19 cellular contexts compared by ENCODE assay signal in genomic region chr10:127940866-127941640, GRCh38. TPM values are rescaled to one million over a fixed set of nuclear protein-coding genes. Genes with fewer than 3 reads are reported as not detected.
A peak's percentile ranks its signal among the peaks of the same experiment; 100 is the strongest.
DNase-seq lines count a peak whose midpoint lies in the region; ATAC-seq and TF ChIP-seq lines count a peak whose summit lies in the region.
"Had no signal": no experiment of that assay in that cellular context is flagged by ENCODE, and none has a peak within 500 bp of the region (broad histone marks: within the 10 kb centered on the region; RNA-seq: fewer than 3 reads in every experiment).

No MANE protein-coding gene starts in this region.

- H3K27ac ChIP-seq in HCT116 (ENCODE audit: low read depth, low read length): no peak overlapping the region
- H3K27ac ChIP-seq in coronary artery: no peak overlapping the region
- no peak overlapping the region for H3K27ac ChIP-seq in mesenchymal stem cell (ENCODE audit: low read length, poor library complexity, severe bottlenecking)
- H3K27ac ChIP-seq in upper lobe of right lung: no peak overlapping the region
- H3K27ac ChIP-seq in CD8-positive, alpha-beta T cell (ENCODE audit: low read depth, low read length): no peak overlapping the region
- H3K27ac ChIP-seq: A549, C4-2B, GM23248 had no signal

- H3K36me3 Mint-ChIP-seq in mesothelial cell of epicardium: no peaks in the 10 kb centered on the region
- H3K36me3 Mint-ChIP-seq in CD8-positive, alpha-beta T cell: no peaks in the 10 kb centered on the region
- no peaks in the 10 kb centered on the region for H3K36me3 Mint-ChIP-seq in activated CD4-positive, alpha-beta memory T cell treated with anti-CD3 and anti-CD28 coated beads for 36 hours
- H3K36me3 Mint-ChIP-seq: CD4-positive, alpha-beta memory T cell had no signal

- H2AFZ ChIP-seq in HCT116 (ENCODE audit: low read depth, low read length, poor library complexity, severe bottlenecking) (no peak overlapping the region), mesenchymal stem cell (ENCODE audit: low read depth, low read length) (no peak overlapping the region)
- H2AFZ ChIP-seq: GM23248 had no signal

- no peak for DNase-seq in HCT116 (ENCODE audit: low read depth, low spot score)
- DNase-seq in coronary artery (ENCODE audit: low spot score): peak; percentile 62
- DNase-seq in mesenchymal stem cell: no peak
- no peak for DNase-seq in upper lobe of right lung
- DNase-seq in mesothelial cell of epicardium (ENCODE audit: low spot score in 2 of 2, unreplicated experiment in 2 of 2): no peak
- DNase-seq in CD8-positive, alpha-beta T cell: no peak
- no peak for DNase-seq in activated CD4-positive, alpha-beta memory T cell treated with anti-CD3 and anti-CD28 coated beads for 36 hours
- DNase-seq: AML-193; Calu3; CD4-positive, alpha-beta memory T cell; DMS79 treated with DMSO at 0.1 percent for 48 hours; GF-D8; GM23248; H7; IMR-90 had no signal

- RAD21 ChIA-PET in HCT116 (lab: Charles Lee; ENCODE audit: low non-redundant PET in 1 of 2, low total read pairs in 2 of 2, uncharacterized antibody in 2 of 2, unreplicated experiment in 2 of 2): no interaction called here

- H4K20me1 ChIP-seq in HCT116 (ENCODE audit: insufficient read depth): no peaks in the 10 kb centered on the region

- H3K4me3 ChIP-seq in HCT116 (replicated peaks in 1 of 2; ENCODE audit: low read depth in 1 of 2, low read length in 2 of 2) (no peak overlapping the region), coronary artery (no peak overlapping the region), mesenchymal stem cell (ENCODE audit: insufficient read depth in 1 of 2, low read depth in 1 of 2, low read length in 2 of 2) (no peak overlapping the region), upper lobe of right lung (no peak overlapping the region)
- H3K4me3 ChIP-seq in CD8-positive, alpha-beta T cell (ENCODE audit: low read depth, low read length): no peak overlapping the region
- H3K4me3 ChIP-seq: A549, GM23248, K562 had no signal

- H4K8ac ChIP-seq in mesenchymal stem cell (ENCODE audit: low read length): peak overlapping the region; percentile 46

- H2BK5ac ChIP-seq in mesenchymal stem cell (ENCODE audit: low read depth, low read length, poor library complexity, severe bottlenecking): no peak overlapping the region

- POLR2A ChIA-PET in HCT116 (lab: Charles Lee): no interaction called here
- POLR2A ChIA-PET in CD8-positive, alpha-beta T cell (lab: Charles Lee): no interaction called here
- POLR2A ChIA-PET in activated CD4-positive, alpha-beta memory T cell treated with anti-CD3 and anti-CD28 coated beads for 36 hours (lab: Charles Lee): no interaction called here

- no peaks in the 10 kb centered on the region for H3K79me1 ChIP-seq in mesenchymal stem cell (replicated peaks; ENCODE audit: low read length, poor library complexity, severe bottlenecking)

- no peak overlapping the region for H3K23ac ChIP-seq in mesenchymal stem cell (ENCODE audit: low read length in 2 of 2)

- no peak overlapping the region for H2BK120ac ChIP-seq in mesenchymal stem cell (ENCODE audit: low read depth, low read length)

- CTCF ChIA-PET in HCT116 (lab: Charles Lee): no interaction called here
- CTCF ChIA-PET in CD8-positive, alpha-beta T cell (lab: Charles Lee): no interaction called here
- CTCF ChIA-PET in activated CD4-positive, alpha-beta memory T cell treated with anti-CD3 and anti-CD28 coated beads for 36 hours (lab: Charles Lee): interaction anchor here (1.4 kb wide), 1 partner anchor 35 kb away, joined by 3 read pairs; the partner anchor contains the start of gene PTPRE

- ATAC-seq in HCT116 (peak; percentile 46; the same call in 1 of the 2 replicates), upper lobe of right lung (peak; percentile 21)
- no peak for ATAC-seq in CD8-positive, alpha-beta T cell
- ATAC-seq: A549, K562 had no signal

- peaks cover 32% of the 10 kb centered on the region for H3K4me1 Mint-ChIP-seq in mesothelial cell of epicardium
- peaks cover 17% of the 10 kb centered on the region for H3K4me1 Mint-ChIP-seq in CD8-positive, alpha-beta T cell (ENCODE audit: low read depth)
- H3K4me1 Mint-ChIP-seq in activated CD4-positive, alpha-beta memory T cell treated with anti-CD3 and anti-CD28 coated beads for 36 hours (ENCODE audit: low read depth): peaks cover 14% of the 10 kb centered on the region

- H3K4me2 ChIP-seq in HCT116 (ENCODE audit: low read length) (no peak overlapping the region), mesenchymal stem cell (ENCODE audit: low read length, poor library complexity, severe bottlenecking) (no peak overlapping the region)
- H3K4me2 ChIP-seq: A549 had no signal

- H3K9me2 ChIP-seq in HCT116 (ENCODE audit: insufficient read depth): no peaks in the 10 kb centered on the region

- intact Hi-C loops in HCT116 (cut with micrococcal nuclease) (no loop called here), upper lobe of right lung (cut with DNase I) (no loop called here)
- intact Hi-C loops in CD8-positive, alpha-beta T cell (cut with DNase I, micrococcal nuclease): no loop called here
- intact Hi-C loops in activated CD4-positive, alpha-beta memory T cell treated with anti-CD3 and anti-CD28 coated beads for 36 hours (cut with micrococcal nuclease): no loop called here

- no peak overlapping the region for H3K27ac Mint-ChIP-seq in mesothelial cell of epicardium
- H3K27ac Mint-ChIP-seq in CD8-positive, alpha-beta T cell: no peak overlapping the region
- no peak overlapping the region for H3K27ac Mint-ChIP-seq in activated CD4-positive, alpha-beta memory T cell treated with anti-CD3 and anti-CD28 coated beads for 36 hours

- H3K9ac ChIP-seq in HCT116 (ENCODE audit: low read length) (no peak overlapping the region), mesenchymal stem cell (ENCODE audit: low read length) (no peak overlapping the region)
- H3K9ac ChIP-seq: GM23248 had no signal

- H3K27me3 ChIP-seq in HCT116 (ENCODE audit: insufficient read depth, low read length) (no peaks in the 10 kb centered on the region), mesenchymal stem cell (ENCODE audit: control insufficient read depth in 1 of 2, insufficient read depth in 1 of 2, low read length in 2 of 2) (no peaks in the 10 kb centered on the region), upper lobe of right lung (no peaks in the 10 kb centered on the region)
- H3K27me3 ChIP-seq in CD8-positive, alpha-beta T cell (ENCODE audit: insufficient read depth, low read length): no peaks in the 10 kb centered on the region

- no peak for TF ChIP-seq RAD21 in HCT116 (IDR thresholded peaks at IDR 0.05; ENCODE audit: low read depth)

- no peak overlapping the region for H2BK15ac ChIP-seq in mesenchymal stem cell (ENCODE audit: low read depth, poor library complexity, severe bottlenecking)

- H4K91ac ChIP-seq in mesenchymal stem cell (ENCODE audit: low read length): peak overlapping the region; percentile 36

- H3K79me2 ChIP-seq in HCT116 (ENCODE audit: insufficient read depth, low read length): no peaks in the 10 kb centered on the region

- peak overlapping the region; percentile 28 to 55 for H3K18ac ChIP-seq in mesenchymal stem cell (ENCODE audit: low read depth in 1 of 2, low read length in 2 of 2)

- peak overlapping the region; percentile 2 to 43 for H2BK12ac ChIP-seq in mesenchymal stem cell (ENCODE audit: low read length in 2 of 2)

- H3K9me3 Mint-ChIP-seq in mesothelial cell of epicardium: no peaks in the 10 kb centered on the region
- no peaks in the 10 kb centered on the region for H3K9me3 Mint-ChIP-seq in CD8-positive, alpha-beta T cell
- no peaks in the 10 kb centered on the region for H3K9me3 Mint-ChIP-seq in activated CD4-positive, alpha-beta memory T cell treated with anti-CD3 and anti-CD28 coated beads for 36 hours
- H3K9me3 Mint-ChIP-seq: CD4-positive, alpha-beta memory T cell had no signal

- H2AK5ac ChIP-seq in mesenchymal stem cell (ENCODE audit: low read length, severe bottlenecking): no peak overlapping the region

- H3K36me3 ChIP-seq in HCT116 (ENCODE audit: control insufficient read depth in 1 of 2, insufficient read depth in 2 of 2, low read length in 2 of 2) (no peaks in the 10 kb centered on the region), mesenchymal stem cell (ENCODE audit: control insufficient read depth in 1 of 2, insufficient read depth in 2 of 2, low read depth in 1 of 2, low read length in 2 of 2) (no peaks in the 10 kb centered on the region), upper lobe of right lung (no peaks in the 10 kb centered on the region)
- no peaks in the 10 kb centered on the region for H3K36me3 ChIP-seq in CD8-positive, alpha-beta T cell (ENCODE audit: insufficient read depth, low read length)

- H3K4me3 Mint-ChIP-seq in mesothelial cell of epicardium: no peak overlapping the region
- no peak overlapping the region for H3K4me3 Mint-ChIP-seq in CD8-positive, alpha-beta T cell
- no peak overlapping the region for H3K4me3 Mint-ChIP-seq in activated CD4-positive, alpha-beta memory T cell treated with anti-CD3 and anti-CD28 coated beads for 36 hours
- H3K4me3 Mint-ChIP-seq: CD4-positive, alpha-beta memory T cell had no signal

- H3K9me3 ChIP-seq in HCT116 (ENCODE audit: control insufficient read depth in 1 of 2, insufficient read depth in 1 of 2, low read depth in 1 of 2, low read length in 2 of 2): no peaks in the 10 kb centered on the region
- H3K9me3 ChIP-seq in mesenchymal stem cell (ENCODE audit: control insufficient read depth, low read length): no peaks in the 10 kb centered on the region
- no peaks in the 10 kb centered on the region for H3K9me3 ChIP-seq in upper lobe of right lung
- no peaks in the 10 kb centered on the region for H3K9me3 ChIP-seq in CD8-positive, alpha-beta T cell (ENCODE audit: low read length)
- H3K9me3 ChIP-seq: A549 had no signal

- no peak overlapping the region for H3K4ac ChIP-seq in mesenchymal stem cell (ENCODE audit: low read depth in 1 of 2, low read length in 2 of 2)

- no peak for TF ChIP-seq CTCF in HCT116 (IDR thresholded peaks at IDR 0.05 in 2 of 3, conservative IDR thresholded peaks at IDR 0.05 in 1 of 3; ENCODE audit: borderline replicate concordance in 1 of 3, insufficient read depth in 1 of 3, low read depth in 2 of 3, low read length in 2 of 3)
- TF ChIP-seq CTCF in coronary artery (IDR thresholded peaks at IDR 0.05): no peak
- no peak for TF ChIP-seq CTCF in upper lobe of right lung (IDR thresholded peaks at IDR 0.05)
- no peak for TF ChIP-seq CTCF in mesothelial cell of epicardium (IDR thresholded peaks at IDR 0.05; ENCODE audit: unreplicated experiment)
- no peak for TF ChIP-seq CTCF in CD8-positive, alpha-beta T cell (IDR thresholded peaks at IDR 0.05)

- H3K14ac ChIP-seq in mesenchymal stem cell (ENCODE audit: low read length in 2 of 2): no peak overlapping the region

- WGBS in mesenchymal stem cell: 91% methylated on average over 3 of the region's 6 CpGs

- peaks cover 8% of the 10 kb centered on the region for H3K27me3 Mint-ChIP-seq in mesothelial cell of epicardium (ENCODE audit: low read depth)
- no peaks in the 10 kb centered on the region for H3K27me3 Mint-ChIP-seq in CD8-positive, alpha-beta T cell (ENCODE audit: low read depth)
- H3K27me3 Mint-ChIP-seq in activated CD4-positive, alpha-beta memory T cell treated with anti-CD3 and anti-CD28 coated beads for 36 hours: peaks cover 16% of the 10 kb centered on the region

- no TSS peak for BruUV-seq in HCT116 (replicated peaks; lab: Mats Ljungman, UMichigan)

- TF ChIP-seq POLR2A in HCT116 (IDR thresholded peaks at IDR 0.05; ENCODE audit: borderline replicate concordance, extremely low read depth, insufficient read depth, insufficient read length): no peak

- H3K4me1 ChIP-seq in HCT116 (ENCODE audit: control insufficient read depth in 1 of 2, insufficient read depth in 2 of 2, low read length in 2 of 2) (peaks cover 15 to 19% of the 10 kb centered on the region in 2 experiments), mesenchymal stem cell (ENCODE audit: control insufficient read depth, insufficient read depth, low read depth, low read length) (peaks cover 9% of the 10 kb centered on the region), upper lobe of right lung (peaks cover 17% of the 10 kb centered on the region)
- peaks cover 6% of the 10 kb centered on the region for H3K4me1 ChIP-seq in CD8-positive, alpha-beta T cell (ENCODE audit: insufficient read depth, low read length)
- H3K4me1 ChIP-seq: A549 had no signal

RNA-seq across cellular contexts. Expression of gene PTPRE, which starts 34.1 kb away (rescaled TPM):
- total RNA-seq in HCT116 (2021; ENCODE audit: unreplicated experiment) (12.3 TPM), upper lobe of right lung (70.6 TPM), mesothelial cell of epicardium (2.0 to 2.6 TPM (median 2.1 TPM) in 3 replicates)
- polyA plus RNA-seq in HCT116 (2012): 8.7 and 10.1 TPM in 2 replicates
- polyA plus RNA-seq in mesenchymal stem cell (2013, experiment 1 of 2): 20.4 TPM
- 22.5 TPM for polyA plus RNA-seq in mesenchymal stem cell (2013, experiment 2 of 2)
- total RNA-seq in CD8-positive, alpha-beta T cell: 10 to 100 TPM; 72.0 to 80.4 TPM
- total RNA-seq in activated CD4-positive, alpha-beta memory T cell treated with anti-CD3 and anti-CD28 coated beads for 36 hours: 10 to 100 TPM; 29.4 to 34.0 TPM

RNA-seq across cellular contexts. Expression of gene CLRN3, which starts 48.3 kb away (rescaled TPM):
- total RNA-seq in HCT116 (2021; ENCODE audit: unreplicated experiment): 0.39 TPM
- polyA plus RNA-seq in HCT116 (2012): not detected in 2 replicates
- polyA plus RNA-seq in mesenchymal stem cell (2013, experiment 1 of 2): 0.07 TPM
- 0.05 TPM for polyA plus RNA-seq in mesenchymal stem cell (2013, experiment 2 of 2)
- not detected for total RNA-seq in upper lobe of right lung
- total RNA-seq in mesothelial cell of epicardium: not detected in 3 replicates
- total RNA-seq in CD8-positive, alpha-beta T cell: not detected
- not detected for total RNA-seq in activated CD4-positive, alpha-beta memory T cell treated with anti-CD3 and anti-CD28 coated beads for 36 hours
- total RNA-seq: CD4-positive, alpha-beta memory T cell; GM23248; H7; IMR-90; K562 had no signal
- polyA plus RNA-seq: BJ; CD4-positive, alpha-beta memory T cell; GM23248; IMR-90; K562 had no signal
